1 cellular context compared by ENCODE assay signal in the genomic region with DNA sequence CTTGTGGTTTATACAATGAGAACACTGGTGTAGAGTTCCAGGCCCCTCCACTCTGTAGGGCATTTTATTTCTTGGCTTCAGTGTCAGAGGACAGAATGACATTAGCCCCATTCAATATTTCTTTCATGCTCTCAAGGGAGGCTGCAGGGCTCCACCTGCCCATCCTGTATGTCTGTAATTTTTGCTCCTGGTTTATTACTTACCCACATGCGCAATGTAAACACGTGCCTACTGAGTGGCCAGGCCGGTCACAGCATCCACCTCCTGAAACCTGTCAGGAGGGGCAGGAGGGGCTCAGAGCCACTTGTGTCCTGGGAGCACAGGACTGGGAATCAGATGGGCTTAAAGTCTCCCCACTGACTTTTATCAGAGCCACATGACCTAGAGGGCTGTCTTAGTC.
TF ChIP-seq lines count a peak whose summit lies in the region.

No MANE protein-coding gene starts in this region.

TF ChIP-seq in GM23338, 12 proteins besides CTCF, POLR2A, EP300 and RAD21 (continued from another document):
- TF ChIP-seq, protein P1, sequence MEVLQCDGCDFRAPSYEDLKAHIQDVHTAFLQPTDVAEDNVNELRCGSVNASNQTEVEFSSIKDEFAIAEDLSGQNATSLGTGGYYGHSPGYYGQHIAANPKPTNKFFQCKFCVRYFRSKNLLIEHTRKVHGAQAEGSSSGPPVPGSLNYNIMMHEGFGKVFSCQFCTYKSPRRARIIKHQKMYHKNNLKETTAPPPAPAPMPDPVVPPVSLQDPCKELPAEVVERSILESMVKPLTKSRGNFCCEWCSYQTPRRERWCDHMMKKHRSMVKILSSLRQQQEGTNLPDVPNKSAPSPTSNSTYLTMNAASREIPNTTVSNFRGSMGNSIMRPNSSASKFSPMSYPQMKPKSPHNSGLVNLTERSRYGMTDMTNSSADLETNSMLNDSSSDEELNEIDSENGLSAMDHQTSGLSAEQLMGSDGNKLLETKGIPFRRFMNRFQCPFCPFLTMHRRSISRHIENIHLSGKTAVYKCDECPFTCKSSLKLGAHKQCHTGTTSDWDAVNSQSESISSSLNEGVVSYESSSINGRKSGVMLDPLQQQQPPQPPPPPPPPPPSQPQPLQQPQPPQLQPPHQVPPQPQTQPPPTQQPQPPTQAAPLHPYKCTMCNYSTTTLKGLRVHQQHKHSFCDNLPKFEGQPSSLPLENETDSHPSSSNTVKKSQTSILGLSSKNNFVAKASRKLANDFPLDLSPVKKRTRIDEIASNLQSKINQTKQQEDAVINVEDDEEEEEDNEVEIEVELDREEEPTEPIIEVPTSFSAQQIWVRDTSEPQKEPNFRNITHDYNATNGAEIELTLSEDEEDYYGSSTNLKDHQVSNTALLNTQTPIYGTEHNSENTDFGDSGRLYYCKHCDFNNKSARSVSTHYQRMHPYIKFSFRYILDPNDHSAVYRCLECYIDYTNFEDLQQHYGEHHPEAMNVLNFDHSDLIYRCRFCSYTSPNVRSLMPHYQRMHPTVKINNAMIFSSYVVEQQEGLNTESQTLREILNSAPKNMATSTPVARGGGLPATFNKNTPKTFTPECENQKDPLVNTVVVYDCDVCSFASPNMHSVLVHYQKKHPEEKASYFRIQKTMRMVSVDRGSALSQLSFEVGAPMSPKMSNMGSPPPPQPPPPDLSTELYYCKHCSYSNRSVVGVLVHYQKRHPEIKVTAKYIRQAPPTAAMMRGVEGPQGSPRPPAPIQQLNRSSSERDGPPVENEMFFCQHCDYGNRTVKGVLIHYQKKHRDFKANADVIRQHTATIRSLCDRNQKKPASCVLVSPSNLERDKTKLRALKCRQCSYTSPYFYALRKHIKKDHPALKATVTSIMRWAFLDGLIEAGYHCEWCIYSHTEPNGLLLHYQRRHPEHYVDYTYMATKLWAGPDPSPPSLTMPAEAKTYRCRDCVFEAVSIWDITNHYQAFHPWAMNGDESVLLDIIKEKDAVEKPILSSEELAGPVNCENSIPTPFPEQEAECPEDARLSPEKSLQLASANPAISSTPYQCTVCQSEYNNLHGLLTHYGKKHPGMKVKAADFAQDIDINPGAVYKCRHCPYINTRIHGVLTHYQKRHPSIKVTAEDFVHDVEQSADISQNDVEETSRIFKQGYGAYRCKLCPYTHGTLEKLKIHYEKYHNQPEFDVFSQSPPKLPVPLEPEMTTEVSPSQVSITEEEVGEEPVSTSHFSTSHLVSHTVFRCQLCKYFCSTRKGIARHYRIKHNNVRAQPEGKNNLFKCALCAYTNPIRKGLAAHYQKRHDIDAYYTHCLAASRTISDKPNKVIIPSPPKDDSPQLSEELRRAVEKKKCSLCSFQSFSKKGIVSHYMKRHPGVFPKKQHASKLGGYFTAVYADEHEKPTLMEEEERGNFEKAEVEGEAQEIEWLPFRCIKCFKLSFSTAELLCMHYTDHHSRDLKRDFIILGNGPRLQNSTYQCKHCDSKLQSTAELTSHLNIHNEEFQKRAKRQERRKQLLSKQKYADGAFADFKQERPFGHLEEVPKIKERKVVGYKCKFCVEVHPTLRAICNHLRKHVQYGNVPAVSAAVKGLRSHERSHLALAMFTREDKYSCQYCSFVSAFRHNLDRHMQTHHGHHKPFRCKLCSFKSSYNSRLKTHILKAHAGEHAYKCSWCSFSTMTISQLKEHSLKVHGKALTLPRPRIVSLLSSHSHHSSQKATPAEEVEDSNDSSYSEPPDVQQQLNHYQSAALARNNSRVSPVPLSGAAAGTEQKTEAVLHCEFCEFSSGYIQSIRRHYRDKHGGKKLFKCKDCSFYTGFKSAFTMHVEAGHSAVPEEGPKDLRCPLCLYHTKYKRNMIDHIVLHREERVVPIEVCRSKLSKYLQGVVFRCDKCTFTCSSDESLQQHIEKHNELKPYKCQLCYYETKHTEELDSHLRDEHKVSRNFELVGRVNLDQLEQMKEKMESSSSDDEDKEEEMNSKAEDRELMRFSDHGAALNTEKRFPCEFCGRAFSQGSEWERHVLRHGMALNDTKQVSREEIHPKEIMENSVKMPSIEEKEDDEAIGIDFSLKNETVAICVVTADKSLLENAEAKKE (CRISPR knock-in tag; IDR thresholded peaks at IDR 0.05): no peak
- TF ChIP-seq CREB1 (CRISPR knock-in tag; IDR thresholded peaks at IDR 0.05; ENCODE audit: low read depth): no peak
- no peak for TF ChIP-seq ZNF114 (CRISPR knock-in tag; IDR thresholded peaks at IDR 0.05)
- TF ChIP-seq, protein P2, sequence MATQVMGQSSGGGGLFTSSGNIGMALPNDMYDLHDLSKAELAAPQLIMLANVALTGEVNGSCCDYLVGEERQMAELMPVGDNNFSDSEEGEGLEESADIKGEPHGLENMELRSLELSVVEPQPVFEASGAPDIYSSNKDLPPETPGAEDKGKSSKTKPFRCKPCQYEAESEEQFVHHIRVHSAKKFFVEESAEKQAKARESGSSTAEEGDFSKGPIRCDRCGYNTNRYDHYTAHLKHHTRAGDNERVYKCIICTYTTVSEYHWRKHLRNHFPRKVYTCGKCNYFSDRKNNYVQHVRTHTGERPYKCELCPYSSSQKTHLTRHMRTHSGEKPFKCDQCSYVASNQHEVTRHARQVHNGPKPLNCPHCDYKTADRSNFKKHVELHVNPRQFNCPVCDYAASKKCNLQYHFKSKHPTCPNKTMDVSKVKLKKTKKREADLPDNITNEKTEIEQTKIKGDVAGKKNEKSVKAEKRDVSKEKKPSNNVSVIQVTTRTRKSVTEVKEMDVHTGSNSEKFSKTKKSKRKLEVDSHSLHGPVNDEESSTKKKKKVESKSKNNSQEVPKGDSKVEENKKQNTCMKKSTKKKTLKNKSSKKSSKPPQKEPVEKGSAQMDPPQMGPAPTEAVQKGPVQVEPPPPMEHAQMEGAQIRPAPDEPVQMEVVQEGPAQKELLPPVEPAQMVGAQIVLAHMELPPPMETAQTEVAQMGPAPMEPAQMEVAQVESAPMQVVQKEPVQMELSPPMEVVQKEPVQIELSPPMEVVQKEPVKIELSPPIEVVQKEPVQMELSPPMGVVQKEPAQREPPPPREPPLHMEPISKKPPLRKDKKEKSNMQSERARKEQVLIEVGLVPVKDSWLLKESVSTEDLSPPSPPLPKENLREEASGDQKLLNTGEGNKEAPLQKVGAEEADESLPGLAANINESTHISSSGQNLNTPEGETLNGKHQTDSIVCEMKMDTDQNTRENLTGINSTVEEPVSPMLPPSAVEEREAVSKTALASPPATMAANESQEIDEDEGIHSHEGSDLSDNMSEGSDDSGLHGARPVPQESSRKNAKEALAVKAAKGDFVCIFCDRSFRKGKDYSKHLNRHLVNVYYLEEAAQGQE (IDR thresholded peaks at IDR 0.05; ENCODE audit: unreplicated experiment): no peak
- no peak for TF ChIP-seq JUNB (IDR thresholded peaks at IDR 0.05; ENCODE audit: unreplicated experiment)
- no peak for TF ChIP-seq STAT1 (IDR thresholded peaks at IDR 0.05; ENCODE audit: unreplicated experiment)
- TF ChIP-seq EZH2 (IDR thresholded peaks at IDR 0.05; ENCODE audit: low read depth, unreplicated experiment): no peak
- TF ChIP-seq, protein P3, sequence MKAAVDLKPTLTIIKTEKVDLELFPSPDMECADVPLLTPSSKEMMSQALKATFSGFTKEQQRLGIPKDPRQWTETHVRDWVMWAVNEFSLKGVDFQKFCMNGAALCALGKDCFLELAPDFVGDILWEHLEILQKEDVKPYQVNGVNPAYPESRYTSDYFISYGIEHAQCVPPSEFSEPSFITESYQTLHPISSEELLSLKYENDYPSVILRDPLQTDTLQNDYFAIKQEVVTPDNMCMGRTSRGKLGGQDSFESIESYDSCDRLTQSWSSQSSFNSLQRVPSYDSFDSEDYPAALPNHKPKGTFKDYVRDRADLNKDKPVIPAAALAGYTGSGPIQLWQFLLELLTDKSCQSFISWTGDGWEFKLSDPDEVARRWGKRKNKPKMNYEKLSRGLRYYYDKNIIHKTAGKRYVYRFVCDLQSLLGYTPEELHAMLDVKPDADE (IDR thresholded peaks at IDR 0.05): no peak
- TF ChIP-seq POLR2AphosphoS5 (IDR thresholded peaks at IDR 0.05; ENCODE audit: low read depth): no peak
- TF ChIP-seq NANOG (IDR thresholded peaks at IDR 0.05; ENCODE audit: borderline replicate concordance): no peak
